In the genomic region with DNA sequence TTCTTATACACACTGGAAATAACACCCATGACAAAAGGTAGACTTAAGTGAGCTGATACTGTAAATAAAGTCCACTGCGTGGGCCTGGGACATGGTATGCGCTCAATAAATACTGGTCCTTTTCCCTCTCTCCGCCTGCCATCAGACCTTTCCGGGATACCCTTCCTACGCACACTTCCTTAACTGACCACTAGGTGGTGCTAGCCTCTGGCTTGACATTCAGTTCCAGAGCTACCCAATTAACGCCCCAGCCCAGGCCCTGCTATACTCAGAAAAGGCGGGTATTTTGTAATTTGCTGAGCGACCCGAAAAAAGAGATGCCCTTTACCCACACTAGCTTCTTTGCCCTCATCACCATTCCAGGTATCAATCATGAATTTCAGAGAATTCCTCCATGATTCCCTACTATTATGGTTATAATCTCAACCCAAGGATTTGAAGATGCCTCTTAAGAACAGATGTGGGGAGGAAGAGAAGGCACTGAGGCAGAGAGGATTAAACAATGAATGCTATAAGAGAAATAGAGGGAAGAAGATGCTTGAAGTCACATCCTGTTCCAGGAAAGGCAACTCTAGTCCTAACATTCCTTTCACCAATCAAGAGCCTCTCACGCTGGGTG, we compare ENCODE assay signal across 8 cellular contexts. TPM values are rescaled to one million over a fixed set of nuclear protein-coding genes. Genes with fewer than 3 reads are reported as not detected.
DNase-seq lines count a peak whose midpoint lies in the region; ATAC-seq, FAIRE-seq and TF ChIP-seq lines count a peak whose summit lies in the region.

No MANE protein-coding gene starts in this region.

- POLR2A ChIA-PET in MCF 10A (lab: Yijun Ruan, JAX) = interaction anchor here (0.5 to 6.5 kb wide), 15 partner anchors 10 to 90 kb away, joined by 3 to 111 read pairs (median 5); partner anchors contain the start of genes NAB2 and STAT6

- no peak overlapping the region for H3K4me2 ChIP-seq in keratinocyte (ENCODE audit: control insufficient read depth, extremely low read depth, insufficient read depth, low read depth, low read length)

- H3K27ac ChIP-seq in VCaP = no peak overlapping the region
- no peak overlapping the region for H3K27ac ChIP-seq in keratinocyte (ENCODE audit: control insufficient read depth, insufficient read depth, low read length)

- ATAC-seq in GM19467 (IDR thresholded peaks at IDR 0.05; ENCODE audit: unreplicated experiment) = peak; percentile 55
- no peak for ATAC-seq in HG03095 (IDR thresholded peaks at IDR 0.05; ENCODE audit: unreplicated experiment)

- no peak overlapping the region for H3K4me3 ChIP-seq in keratinocyte (ENCODE audit: control insufficient read depth in 2 of 3, extremely low read depth in 1 of 3, insufficient read depth in 2 of 3, low read depth in 1 of 3, low read length in 3 of 3)

- dilution Hi-C loops in keratinocyte (cut with MboI; ENCODE audit: extremely low pct_ligation_motif_present, low sequenced_read_pairs) = no loop called here

- FAIRE-seq in keratinocyte (lab: Jason Lieb, UNC) = no peak

- H3K9me3 Mint-ChIP-seq in MCF 10A (ENCODE audit: unreplicated experiment) = no peaks in the 10 kb centered on the region

- no peak overlapping the region for H3K27ac Mint-ChIP-seq in MCF 10A (ENCODE audit: low read depth, unreplicated experiment)

- no peaks in the 10 kb centered on the region for H3K36me3 ChIP-seq in keratinocyte (ENCODE audit: control insufficient read depth in 2 of 2, extremely low read depth in 1 of 2, insufficient read depth in 2 of 2, low read length in 2 of 2)

- no peak overlapping the region for H3K4me3 Mint-ChIP-seq in MCF 10A (ENCODE audit: unreplicated experiment)

- peak; percentile 98 for TF ChIP-seq CTCF in VCaP (conservative IDR thresholded peaks at IDR 0.05)
- peak; percentile 90 for TF ChIP-seq CTCF in MCF 10A (IDR thresholded peaks at IDR 0.05; ENCODE audit: unreplicated experiment)
- TF ChIP-seq CTCF in keratinocyte (optimal IDR thresholded peaks at IDR 0.05 in 1 of 3, IDR thresholded peaks at IDR 0.05 in 1 of 3, conservative IDR thresholded peaks at IDR 0.05 in 1 of 3; ENCODE audit: extremely low read depth in 1 of 3, insufficient read depth in 2 of 3, low read length in 3 of 3) = peak; percentile 90 to 98 (median 98)

- no peaks in the 10 kb centered on the region for H3K36me3 Mint-ChIP-seq in MCF 10A (ENCODE audit: insufficient read depth, unreplicated experiment)

- peak; percentile 74 for DNase-seq in AG08396 (ENCODE audit: low spot score)
- peak; percentile 85 for DNase-seq in NCI-H2171 treated with DMSO at 0.1 percent for 48 hours (lab: John Stamatoyannopoulos, UW)
- DNase-seq in MCF 10A (ENCODE audit: unreplicated experiment) = peak; percentile 85
- no peak for DNase-seq in keratinocyte (ENCODE audit: low read depth, low spot score)
- DNase-seq in stimulated activated CD4-positive, alpha-beta T cell treated with anti-CD3 and anti-CD28 coated beads, Interleukin-1b, Interleukin-23, amount 100 ng/mL, for 4 hours (ENCODE audit: low read depth in 2 of 2) = peak; percentile 46 to 77

- no peaks in the 10 kb centered on the region for H3K9me3 ChIP-seq in keratinocyte (ENCODE audit: control insufficient read depth, low read depth, low read length)

- CTCF ChIA-PET in MCF 10A (lab: Yijun Ruan, JAX) = interaction anchor here (0.6 to 19.4 kb wide), 36 partner anchors 9 to 980 kb away, joined by 3 to 530 read pairs (median 4); partner anchors contain the start of genes NEMP1, SHMT2 and STAT6

- H3K27me3 ChIP-seq in keratinocyte (ENCODE audit: control insufficient read depth, extremely low read depth, insufficient read depth, low read length) = no peaks in the 10 kb centered on the region

- no peaks in the 10 kb centered on the region for H3K9me1 ChIP-seq in keratinocyte (ENCODE audit: control insufficient read depth, extremely low read depth, insufficient read depth, low read length)

- intact Hi-C loops in MCF 10A (cut with micrococcal nuclease) = loop anchor here (1.0 kb wide), 2 partner anchors 51 to 59 kb away; no protein-coding TSS in a partner anchor

- H3K27me3 Mint-ChIP-seq in MCF 10A (ENCODE audit: insufficient read depth, unreplicated experiment) = no peaks in the 10 kb centered on the region

- no TSS peak for BruUV-seq in MCF 10A (replicated peaks; lab: Mats Ljungman, UMichigan)

- peaks cover 16% of the 10 kb centered on the region for H3K4me1 ChIP-seq in keratinocyte (ENCODE audit: control insufficient read depth, extremely low read depth, insufficient read depth, low read length)

- H3K79me2 ChIP-seq in keratinocyte (ENCODE audit: control insufficient read depth, insufficient read depth, low read length) = no peaks in the 10 kb centered on the region

- H3K9ac ChIP-seq in keratinocyte (ENCODE audit: control insufficient read depth, extremely low read depth, insufficient read depth, low read length) = no peak overlapping the region

- no peaks in the 10 kb centered on the region for H4K20me1 ChIP-seq in keratinocyte (ENCODE audit: control insufficient read depth, extremely low read depth, insufficient read depth, low read length)

- H3K4me1 Mint-ChIP-seq in MCF 10A (ENCODE audit: insufficient read depth, unreplicated experiment) = peaks cover 11% of the 10 kb centered on the region

- no peak overlapping the region for H2AFZ ChIP-seq in keratinocyte (ENCODE audit: control insufficient read depth, low read length)

RNA-seq across cellular contexts. Expression of gene LRP1, which starts 3.9 kb away (rescaled TPM):
- total RNA-seq in MCF 10A (2022) = 18.9 and 25.3 TPM in 2 replicates
- 4.9 to 11.3 TPM (median 9.6 TPM) in 3 replicates for polyA plus RNA-seq in keratinocyte
- polyA plus RNA-seq in keratinocyte (2011; ENCODE audit: low read depth) = 19.2 TPM
- 2.6 and 5.7 TPM in 2 replicates for polyA plus RNA-seq in keratinocyte (2011; cell fraction: cytosol; rRNA removed)
- polyA plus RNA-seq in keratinocyte (2011; cell fraction: nucleus; rRNA removed) = 62.8 and 95.2 TPM in 2 replicates
- 13.4 and 18.9 TPM in 2 replicates for polyA plus RNA-seq in keratinocyte (2012; ENCODE audit: low replicate concordance)
- polyA minus RNA-seq in keratinocyte = 69.3 to 132 TPM (median 78.4 TPM) in 3 replicates
- polyA minus RNA-seq in keratinocyte (2011; cell fraction: cytosol; rRNA and poly(A)+ RNA removed) = 33.6 TPM
- polyA minus RNA-seq in keratinocyte (2011; cell fraction: nucleus; rRNA and poly(A)+ RNA removed) = 159 and 202 TPM in 2 replicates

RNA-seq across cellular contexts. Expression of gene STAT6, which starts 13.2 kb away (rescaled TPM):
- total RNA-seq in MCF 10A (2022) = 99.7 and 122 TPM in 2 replicates
- 113 to 141 TPM (median 116 TPM) in 3 replicates for polyA plus RNA-seq in keratinocyte
- polyA plus RNA-seq in keratinocyte (2011; ENCODE audit: low read depth) = 29.3 TPM
- polyA plus RNA-seq in keratinocyte (2011; cell fraction: cytosol; rRNA removed) = 80.7 and 85.2 TPM in 2 replicates
- polyA plus RNA-seq in keratinocyte (2011; cell fraction: nucleus; rRNA removed) = 370 and 420 TPM in 2 replicates
- 84.4 and 97.5 TPM in 2 replicates for polyA plus RNA-seq in keratinocyte (2012; ENCODE audit: low replicate concordance)
- 118 to 179 TPM (median 123 TPM) in 3 replicates for polyA minus RNA-seq in keratinocyte
- polyA minus RNA-seq in keratinocyte (2011; cell fraction: cytosol; rRNA and poly(A)+ RNA removed) = 79.2 TPM
- polyA minus RNA-seq in keratinocyte (2011; cell fraction: nucleus; rRNA and poly(A)+ RNA removed) = 63.6 and 103 TPM in 2 replicates

RNA-seq across cellular contexts. Expression of gene LRP1-AS, which starts 23.1 kb away (rescaled TPM):
- not detected in 2 replicates for total RNA-seq in MCF 10A (2022)
- polyA plus RNA-seq in keratinocyte = not detected in 3 replicates
- polyA plus RNA-seq in keratinocyte (2011; ENCODE audit: low read depth) = not detected
- not detected in 2 replicates for polyA plus RNA-seq in keratinocyte (2011; cell fraction: cytosol; rRNA removed)
- polyA plus RNA-seq in keratinocyte (2011; cell fraction: nucleus; rRNA removed) = not detected in 2 replicates
- not detected in 2 replicates for polyA plus RNA-seq in keratinocyte (2012; ENCODE audit: low replicate concordance)
- not detected in 3 replicates for polyA minus RNA-seq in keratinocyte
- polyA minus RNA-seq in keratinocyte (2011; cell fraction: cytosol; rRNA and poly(A)+ RNA removed) = not detected
- not detected in 2 replicates for polyA minus RNA-seq in keratinocyte (2011; cell fraction: nucleus; rRNA and poly(A)+ RNA removed)

RNA-seq across cellular contexts. Expression of gene NAB2, which starts 35.5 kb away (rescaled TPM):
- 25.8 and 30.6 TPM in 2 replicates for total RNA-seq in MCF 10A (2022)
- 11.4 to 32.2 TPM (median 22.0 TPM) in 3 replicates for polyA plus RNA-seq in keratinocyte
- polyA plus RNA-seq in keratinocyte (2011; ENCODE audit: low read depth) = 10.2 TPM
- 11.5 and 12.4 TPM in 2 replicates for polyA plus RNA-seq in keratinocyte (2011; cell fraction: cytosol; rRNA removed)
- 22.0 and 23.6 TPM in 2 replicates for polyA plus RNA-seq in keratinocyte (2011; cell fraction: nucleus; rRNA removed)
- 12.5 and 28.1 TPM in 2 replicates for polyA plus RNA-seq in keratinocyte (2012; ENCODE audit: low replicate concordance)
- polyA minus RNA-seq in keratinocyte = 12.9 to 27.4 TPM (median 18.7 TPM) in 3 replicates
- 23.4 TPM for polyA minus RNA-seq in keratinocyte (2011; cell fraction: cytosol; rRNA and poly(A)+ RNA removed)
- 15.6 and 16.0 TPM in 2 replicates for polyA minus RNA-seq in keratinocyte (2011; cell fraction: nucleus; rRNA and poly(A)+ RNA removed)

RNA-seq across cellular contexts. Expression of gene NEMP1, which starts 45.8 kb away (rescaled TPM):
- total RNA-seq in MCF 10A (2022) = 17.5 and 22.5 TPM in 2 replicates
- 7.4 to 18.6 TPM (median 11.2 TPM) in 3 replicates for polyA plus RNA-seq in keratinocyte
- 1.5 TPM for polyA plus RNA-seq in keratinocyte (2011; ENCODE audit: low read depth)
- polyA plus RNA-seq in keratinocyte (2011; cell fraction: cytosol; rRNA removed) = 3.0 and 5.9 TPM in 2 replicates
- polyA plus RNA-seq in keratinocyte (2011; cell fraction: nucleus; rRNA removed) = 24.8 and 26.6 TPM in 2 replicates
- 3.7 and 5.2 TPM in 2 replicates for polyA plus RNA-seq in keratinocyte (2012; ENCODE audit: low replicate concordance)
- polyA minus RNA-seq in keratinocyte = 7.3 to 16.4 TPM (median 10.6 TPM) in 3 replicates
- polyA minus RNA-seq in keratinocyte (2011; cell fraction: cytosol; rRNA and poly(A)+ RNA removed) = 2.3 TPM
- polyA minus RNA-seq in keratinocyte (2011; cell fraction: nucleus; rRNA and poly(A)+ RNA removed) = 9.1 and 17.1 TPM in 2 replicates
